ENCODE assay signal across 30 cellular contexts in genomic region chr16:19361587-19361986, GRCh38. TPM values are rescaled to one million over a fixed set of nuclear protein-coding genes. Genes with fewer than 3 reads are reported as not detected.
DNase-seq lines count a peak whose midpoint lies in the region; ATAC-seq, FAIRE-seq and TF ChIP-seq lines count a peak whose summit lies in the region.
"Had no signal": no experiment of that assay in that cellular context is flagged by ENCODE, and none has a peak within 500 bp of the region (broad histone marks: within the 10 kb centered on the region; RNA-seq: fewer than 3 reads in every experiment).

No MANE protein-coding gene starts in this region.

- H3K36me3 Mint-ChIP-seq in nephron progenitor cell (ENCODE audit: low read depth): no peaks in the 10 kb centered on the region
- H3K36me3 Mint-ChIP-seq: CD14-positive monocyte; CD4-positive, alpha-beta memory T cell; CD4-positive, CD25-positive, alpha-beta regulatory T cell; CD8-positive, alpha-beta memory T cell had no signal

- FAIRE-seq in GM19239 (lab: Jason Lieb, UNC): no peak
- FAIRE-seq: A204.1, GM12878, GM12892, GM18507 had no signal

- ATAC-seq in upper lobe of right lung (peak; percentile 48), GM18861 (IDR thresholded peaks at IDR 0.05; ENCODE audit: unreplicated experiment) (no peak)
- ATAC-seq: GM12878 had no signal

- H3K4me3 Mint-ChIP-seq in nephron progenitor cell: no peak overlapping the region
- H3K4me3 Mint-ChIP-seq: CD14-positive monocyte; CD4-positive, alpha-beta memory T cell; CD4-positive, CD25-positive, alpha-beta regulatory T cell; CD8-positive, alpha-beta memory T cell had no signal

- TF ChIP-seq CTCF in nephron progenitor cell (IDR thresholded peaks at IDR 0.05): no peak
- no peak for TF ChIP-seq CTCF in upper lobe of right lung (IDR thresholded peaks at IDR 0.05)

- H3K27me3 ChIP-seq in upper lobe of right lung: no peaks in the 10 kb centered on the region
- H3K27me3 ChIP-seq: BE2C, BLaER1 had no signal

- peak overlapping the region; percentile 46 for H3K27ac Mint-ChIP-seq in nephron progenitor cell
- H3K27ac Mint-ChIP-seq: CD4-positive, alpha-beta memory T cell; CD4-positive, CD25-positive, alpha-beta regulatory T cell; CD8-positive, alpha-beta memory T cell had no signal

- no peak overlapping the region for H3K4me3 ChIP-seq in upper lobe of right lung
- H3K4me3 ChIP-seq: BLaER1, GM12878 had no signal

- DNase-seq in astrocyte of the hippocampus (ENCODE audit: low read depth, low spot score) (peak; percentile 59), iris pigment epithelial cell (ENCODE audit: low read depth) (peak; percentile 7), nephron progenitor cell (no peak), upper lobe of right lung (no peak), GM19239 (ENCODE audit: insufficient read length, low spot score) (no peak), amygdala (lab: John Stamatoyannopoulos, UW) (no peak)
- no peak for DNase-seq in stimulated activated CD4-positive, alpha-beta T cell treated with anti-CD3 and anti-CD28 coated beads, Interleukin-2, amount 100 ng/mL, for 48 hours
- DNase-seq: 8988T; ACHN; BE2C; C1 segment of cervical spinal cord; CD4-positive, alpha-beta memory T cell; CD4-positive, CD25-positive, alpha-beta regulatory T cell; CD8-positive, alpha-beta memory T cell; COR-L47; DMS 273 treated with DMSO at 0.1 percent for 48 hours; DMS153; DMS53; DMS79; DND-41; EL; GDM1 had no signal

- peaks cover 6% of the 10 kb centered on the region for H3K9me3 Mint-ChIP-seq in nephron progenitor cell

- no peaks in the 10 kb centered on the region for H3K36me3 ChIP-seq in upper lobe of right lung
- H3K36me3 ChIP-seq: BE2C, BLaER1 had no signal

- H3K27me3 Mint-ChIP-seq in nephron progenitor cell (ENCODE audit: low read depth, poor library complexity): no peaks in the 10 kb centered on the region
- H3K27me3 Mint-ChIP-seq: CD4-positive, CD25-positive, alpha-beta regulatory T cell had no signal

- H3K9me3 ChIP-seq in upper lobe of right lung: no peaks in the 10 kb centered on the region
- H3K9me3 ChIP-seq: BE2C, BLaER1 had no signal

- no peaks in the 10 kb centered on the region for H3K4me1 Mint-ChIP-seq in nephron progenitor cell
- H3K4me1 Mint-ChIP-seq: CD14-positive monocyte; CD4-positive, alpha-beta memory T cell; CD4-positive, CD25-positive, alpha-beta regulatory T cell; CD8-positive, alpha-beta memory T cell had no signal

- no peak overlapping the region for H3K27ac ChIP-seq in upper lobe of right lung
- H3K27ac ChIP-seq: BLaER1 had no signal

- intact Hi-C loops in upper lobe of right lung (cut with DNase I): no loop called here

- no peaks in the 10 kb centered on the region for H3K4me1 ChIP-seq in upper lobe of right lung
- H3K4me1 ChIP-seq: BE2C had no signal

RNA-seq across cellular contexts. Expression of gene TMC5, which starts 56.1 kb away (rescaled TPM):
- 68.7 TPM for total RNA-seq in upper lobe of right lung
- total RNA-seq: CD4-positive, alpha-beta memory T cell; CD4-positive, CD25-positive, alpha-beta regulatory T cell; CD8-positive, alpha-beta memory T cell; G401; GM12878 had no signal

Comparison
In these comparisons a context has a peak if more than half of its experiments do, and no peak if none do; other contexts are left out.
1. DNase-seq: peak in astrocyte of the hippocampus (single experiment) and iris pigment epithelial cell (single experiment); none in nephron progenitor cell (single experiment), upper lobe of right lung (single experiment), stimulated activated CD4-positive, alpha-beta T cell treated with anti-CD3 and anti-CD28 coated beads, Interleukin-2, amount 100 ng/mL, for 48 hours (0 of 2), GM19239 (single experiment) and amygdala (0 of 56).